1 cellular context compared by ENCODE assay signal in genomic region chr15:29345549-29346525, GRCh38.
TF ChIP-seq lines count a peak whose summit lies in the region.

No MANE protein-coding gene starts in this region.

TF ChIP-seq in HepG2, 621 proteins besides CTCF, POLR2A, EP300 and RAD21:
- no peak for TF ChIP-seq ZNF761 (CRISPR knock-in tag; conservative IDR thresholded peaks at IDR 0.05)
- TF ChIP-seq ZNF318 (CRISPR knock-in tag; IDR thresholded peaks at IDR 0.05): no peak
- TF ChIP-seq AGO1 (IDR thresholded peaks at IDR 0.05; ENCODE audit: low read depth, low read length, poor library complexity, severe bottlenecking): no peak
- no peak for TF ChIP-seq SP4 (CRISPR knock-in tag; IDR thresholded peaks at IDR 0.05)
- TF ChIP-seq MYPOP (CRISPR knock-in tag; IDR thresholded peaks at IDR 0.05): no peak
- TF ChIP-seq GABPB1 (CRISPR knock-in tag; IDR thresholded peaks at IDR 0.05): no peak
- TF ChIP-seq PHF8 (CRISPR knock-in tag; IDR thresholded peaks at IDR 0.05): no peak
- TF ChIP-seq NR3C1 (CRISPR knock-in tag; IDR thresholded peaks at IDR 0.05): no peak
- TF ChIP-seq SRY (CRISPR knock-in tag; IDR thresholded peaks at IDR 0.05): no peak
- TF ChIP-seq ZNF747 (CRISPR knock-in tag; IDR thresholded peaks at IDR 0.05; ENCODE audit: borderline replicate concordance): no peak
